In the genomic region with DNA sequence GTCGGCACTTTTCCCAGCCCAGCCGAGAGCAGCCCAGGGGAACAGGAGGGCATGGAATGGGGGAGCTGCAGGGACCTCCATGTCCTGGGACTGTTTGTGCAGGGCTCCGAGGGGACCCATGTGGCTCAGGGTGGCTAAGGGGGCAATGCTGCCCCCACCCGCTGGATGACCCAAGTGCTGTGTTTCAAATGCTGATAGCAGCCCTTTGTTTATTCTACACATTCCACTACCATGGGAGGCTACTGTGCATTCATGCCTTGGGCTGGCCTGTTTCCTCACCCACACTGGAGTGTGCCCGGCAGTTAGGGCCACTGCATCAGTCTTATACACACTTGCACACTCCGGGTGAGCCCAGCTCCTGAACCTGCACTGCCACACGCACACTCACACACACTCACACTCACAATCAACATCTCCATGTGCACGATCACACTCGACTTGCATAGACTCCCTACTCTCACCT, we compare ENCODE assay signal across 19 cellular contexts.
DNase-seq lines count a peak whose midpoint lies in the region; ATAC-seq, FAIRE-seq and TF ChIP-seq lines count a peak whose summit lies in the region.
"Had no signal": no experiment of that assay in that cellular context is flagged by ENCODE, and none has a peak within 500 bp of the region (broad histone marks: within the 10 kb centered on the region; RNA-seq: fewer than 3 reads in every experiment).

No MANE protein-coding gene starts in this region.

- no peak overlapping the region for H3K27ac ChIP-seq in left lung
- peak overlapping the region in 3 of 4 donors; percentile 35 to 92 (median 87) for H3K27ac ChIP-seq in tibial nerve
- no peak overlapping the region for H3K27ac ChIP-seq in kidney (ENCODE audit: low read depth in 2 of 2, low read length in 2 of 2)
- H3K27ac ChIP-seq in right atrium auricular region: no peak overlapping the region
- H3K27ac ChIP-seq: BLaER1 treated with 17β-estradiol and CSF1 and Interleukin-3, amounts not matched to agents 10 nM and 100 nM; HL-60; parathyroid adenoma; thoracic aorta had no signal

- H3K9ac ChIP-seq in kidney (ENCODE audit: low read length in 2 of 2): no peak overlapping the region
- H3K9ac ChIP-seq: BLaER1 treated with 17β-estradiol and CSF1 and Interleukin-3, amounts not matched to agents 10 nM and 100 nM; parathyroid adenoma had no signal

- peak overlapping the region; percentile 5 to 44 (median 16) for H3K4me3 Mint-ChIP-seq in brain
- H3K4me3 Mint-ChIP-seq: activated CD4-positive, alpha-beta T cell treated with anti-CD3 and anti-CD28 coated beads, Interleukin-2, amount 10 ng/mL, durations not matched to agents 7 days and 5 days; activated T-cell treated with anti-CD3 and anti-CD28 coated beads, Interleukin-2, amount 50 U/mL, for 4 hours; T-helper 17 cell had no signal

- no peaks in the 10 kb centered on the region for H3K36me3 ChIP-seq in left lung
- H3K36me3 ChIP-seq in tibial nerve: no peaks in the 10 kb centered on the region
- no peaks in the 10 kb centered on the region for H3K36me3 ChIP-seq in kidney (ENCODE audit: control insufficient read depth in 1 of 2, insufficient read depth in 2 of 2, low read length in 2 of 2)
- no peaks in the 10 kb centered on the region for H3K36me3 ChIP-seq in right atrium auricular region
- H3K36me3 ChIP-seq: BLaER1 treated with 17β-estradiol and CSF1 and Interleukin-3, amounts not matched to agents 10 nM and 100 nM; thoracic aorta had no signal

- DNase-seq in HCEC 1CT (peak; percentile 25), left lung (no peak), tibial nerve (ENCODE audit: low spot score in 2 of 2) (no peak), kidney (no peak), activated gamma-delta T cell treated with Interleukin-2 at 50 U/mL for 16 hours (no peak), right atrium auricular region (ENCODE audit: low spot score) (no peak)
- DNase-seq: activated CD4-positive, alpha-beta T cell treated with anti-CD3 and anti-CD28 coated beads, Interleukin-2, amount 10 ng/mL, durations not matched to agents 7 days and 5 days; activated T-cell treated with anti-CD3 and anti-CD28 coated beads, Interleukin-2, amount 50 U/mL, for 4 hours; NCI-H187 treated with DMSO at 0.1 percent for 48 hours; NCI-H526 treated with DMSO at 0.1 percent for 48 hours; RPMI8226; T-helper 17 cell had no signal

- H3K27me3 Mint-ChIP-seq in brain: peaks cover 10% of the 10 kb centered on the region

- WGBS in tibial nerve, 2 donors: 14 to 19% methylated on average over 8 to 9 of the region's 9 CpGs

- peaks cover 68% of the 10 kb centered on the region for H3K4me1 Mint-ChIP-seq in brain
- H3K4me1 Mint-ChIP-seq: activated CD4-positive, alpha-beta T cell treated with anti-CD3 and anti-CD28 coated beads, Interleukin-2, amount 10 ng/mL, durations not matched to agents 7 days and 5 days had no signal

- TF ChIP-seq EP300 in tibial nerve (IDR thresholded peaks at IDR 0.05): peak in 1 of 2 donors; percentile 60

- peaks cover 5 to 9% of the 10 kb centered on the region in 2 donors for H3K4me1 ChIP-seq in left lung
- H3K4me1 ChIP-seq in tibial nerve: peaks cover 0 to 45% (median 13%) of the 10 kb centered on the region in 4 donors
- peaks cover 0 to 5% of the 10 kb centered on the region in 2 donors for H3K4me1 ChIP-seq in kidney (ENCODE audit: control insufficient read depth in 1 of 2, insufficient read depth in 1 of 2, low read depth in 1 of 2, low read length in 2 of 2)
- peaks cover 0 to 21% of the 10 kb centered on the region in 2 donors for H3K4me1 ChIP-seq in right atrium auricular region

- FAIRE-seq in kidney (lab: Jason Lieb, UNC): no peak
- FAIRE-seq: colon had no signal

- TF ChIP-seq CTCF in brain (conservative IDR thresholded peaks at IDR 0.05): no peak
- TF ChIP-seq CTCF in left lung (IDR thresholded peaks at IDR 0.05): no peak
- no peak for TF ChIP-seq CTCF in tibial nerve (IDR thresholded peaks at IDR 0.05)
- no peak for TF ChIP-seq CTCF in kidney (IDR thresholded peaks at IDR 0.05; ENCODE audit: borderline replicate concordance, extremely low read depth, insufficient read depth)
- no peak for TF ChIP-seq CTCF in right atrium auricular region (IDR thresholded peaks at IDR 0.05)

- H3K27me3 ChIP-seq in left lung (peaks cover 16 to 91% of the 10 kb centered on the region in 2 donors), tibial nerve (peaks cover 0 to 11% of the 10 kb centered on the region in 2 donors), right atrium auricular region (peaks cover 0 to 14% of the 10 kb centered on the region in 2 donors)
- H3K27me3 ChIP-seq: BLaER1 treated with 17β-estradiol and CSF1 and Interleukin-3, amounts not matched to agents 10 nM and 100 nM had no signal

- intact Hi-C loops in left lung (cut with DNase I): no loop called here
- intact Hi-C loops in kidney (cut with DNase I): no loop called here

- H3K4me3 ChIP-seq in left lung (no peak overlapping the region), tibial nerve (no peak overlapping the region), kidney (ENCODE audit: low read length in 2 of 2) (no peak overlapping the region), right atrium auricular region (no peak overlapping the region)
- H3K4me3 ChIP-seq: BLaER1 treated with 17β-estradiol and CSF1 and Interleukin-3, amounts not matched to agents 10 nM and 100 nM; thoracic aorta had no signal

- H3K36me3 Mint-ChIP-seq in brain: no peaks in the 10 kb centered on the region

- H3K9me3 Mint-ChIP-seq in brain: peaks cover 2 to 5% (median 3%) of the 10 kb centered on the region in 5 experiments
- H3K9me3 Mint-ChIP-seq: activated CD4-positive, alpha-beta T cell treated with anti-CD3 and anti-CD28 coated beads, Interleukin-2, amount 10 ng/mL, durations not matched to agents 7 days and 5 days; activated T-cell treated with anti-CD3 and anti-CD28 coated beads, Interleukin-2, amount 50 U/mL, for 4 hours had no signal

- H3K9me3 ChIP-seq in left lung (no peaks in the 10 kb centered on the region), tibial nerve (no peaks in the 10 kb centered on the region), kidney (ENCODE audit: control insufficient read depth in 1 of 2, low read length in 2 of 2) (no peaks in the 10 kb centered on the region), right atrium auricular region (no peaks in the 10 kb centered on the region)
- H3K9me3 ChIP-seq: thoracic aorta had no signal

- ATAC-seq in left lung (peak; percentile 44), HG02852 (IDR thresholded peaks at IDR 0.05; ENCODE audit: unreplicated experiment) (no peak)
- ATAC-seq: activated T-cell treated with anti-CD3 and anti-CD28 coated beads, Interleukin-2, amount 50 U/mL, for 4 hours; T-helper 17 cell had no signal

- peak overlapping the region; percentile 5 to 78 (median 56) for H3K27ac Mint-ChIP-seq in brain
- H3K27ac Mint-ChIP-seq: activated CD4-positive, alpha-beta T cell treated with anti-CD3 and anti-CD28 coated beads, Interleukin-2, amount 10 ng/mL, durations not matched to agents 7 days and 5 days; T-helper 17 cell had no signal

- TF ChIP-seq POLR2A in tibial nerve (IDR thresholded peaks at IDR 0.05): no peak

Comparison
In these comparisons a context has a peak if more than half of its experiments do, and no peak if none do; other contexts are left out.
1. H3K27ac ChIP-seq: peak in tibial nerve (3 of 4); none in left lung (0 of 2), kidney (0 of 2) and right atrium auricular region (0 of 2).